ENCODE assay signal across 20 cellular contexts in the genomic region with DNA sequence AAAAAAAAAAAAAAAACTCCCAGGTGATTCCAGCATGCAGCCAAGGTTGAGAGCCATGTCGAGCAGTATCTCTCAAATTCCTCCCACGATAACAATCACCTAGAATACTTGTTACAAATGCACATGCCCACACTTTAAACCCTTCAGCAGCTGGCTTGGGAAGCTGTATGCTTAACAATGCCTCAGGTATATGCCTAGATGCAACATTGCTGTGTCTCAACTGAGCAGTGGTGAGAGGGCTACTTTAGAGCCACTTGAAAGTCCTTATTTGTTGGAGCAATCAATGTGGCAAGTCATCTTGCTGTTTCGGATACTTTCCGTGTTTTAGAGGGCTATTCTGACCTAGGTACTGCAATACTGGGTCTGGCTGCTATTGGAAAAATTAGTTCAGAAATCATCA.
DNase-seq lines count a peak whose midpoint lies in the region; ATAC-seq and TF ChIP-seq lines count a peak whose summit lies in the region.
"Had no signal": no experiment of that assay in that cellular context is flagged by ENCODE, and none has a peak within 500 bp of the region (broad histone marks: within the 10 kb centered on the region; RNA-seq: fewer than 3 reads in every experiment).

No MANE protein-coding gene starts in this region.

- no peaks in the 10 kb centered on the region for H3K79me2 ChIP-seq in GM23338 (replicated peaks; ENCODE audit: insufficient read depth)

- CTCF ChIA-PET in activated CD4-positive, alpha-beta T cell treated with anti-CD3 and anti-CD28 coated beads for 36 hours (lab: Charles Lee) = interaction anchor here (0.8 to 1.2 kb wide), 3 partner anchors 9 to 45 kb away, joined by 3 to 5 read pairs (median 3); no protein-coding TSS in a partner anchor
- CTCF ChIA-PET in activated CD4-positive, alpha-beta T cell treated with anti-CD3 and anti-CD28 coated beads, Interleukin-2, amount 10 ng/mL, durations not matched to agents 7 days and 5 days (lab: Charles Lee) = interaction anchor here (0.9 kb wide), 1 partner anchor 9 kb away, joined by 3 read pairs; no protein-coding TSS in a partner anchor
- CTCF ChIA-PET in activated CD4-positive, alpha-beta memory T cell treated with anti-CD3 and anti-CD28 coated beads for 36 hours (lab: Charles Lee) = interaction anchor here (0.7 to 1.6 kb wide), 4 partner anchors 11 to 48 kb away, joined by 3 to 4 read pairs (median 3); no protein-coding TSS in a partner anchor

- H3K4me1 ChIP-seq in GM23338 (ENCODE audit: insufficient read depth) (no peaks in the 10 kb centered on the region), lung (ENCODE audit: control insufficient read depth in 2 of 2, insufficient read depth in 2 of 2, low read length in 2 of 2) (peaks cover 2 to 15% of the 10 kb centered on the region in 2 donors)
- H3K4me1 ChIP-seq: breast epithelium had no signal

- H3K4me2 ChIP-seq in GM23338 = no peak overlapping the region
- H3K4me2 ChIP-seq: A549 had no signal

- peaks cover 88% of the 10 kb centered on the region for H3K4me1 Mint-ChIP-seq in activated CD4-positive, alpha-beta T cell treated with anti-CD3 and anti-CD28 coated beads for 36 hours
- peaks cover 69% of the 10 kb centered on the region for H3K4me1 Mint-ChIP-seq in activated CD4-positive, alpha-beta T cell treated with anti-CD3 and anti-CD28 coated beads, Interleukin-2, amount 10 ng/mL, durations not matched to agents 7 days and 5 days
- H3K4me1 Mint-ChIP-seq in GM23338 = peaks cover 14% of the 10 kb centered on the region; the same call in 1 of the 3 replicates
- H3K4me1 Mint-ChIP-seq in activated CD4-positive, alpha-beta memory T cell treated with anti-CD3 and anti-CD28 coated beads for 36 hours (ENCODE audit: low read depth) = peaks cover 87% of the 10 kb centered on the region
- H3K4me1 Mint-ChIP-seq: stimulated activated memory B cell treated with anti-CD40 and anti-IgM and Interleukin-4, amounts not matched to agents 10 μg/mL and 1 μg/mL and 100 μg/mL, for 72 hours had no signal

- no peak for ATAC-seq in activated CD4-positive, alpha-beta T cell treated with anti-CD3 and anti-CD28 coated beads for 36 hours
- ATAC-seq in GM23338 (peak; percentile 40; the same call in 1 of the 3 replicates), lung (ENCODE audit: insufficient read depth, low FRiP score) (peak; percentile 51), GM19023 (IDR thresholded peaks at IDR 0.05; ENCODE audit: unreplicated experiment) (no peak)
- ATAC-seq: A549; activated CD4-positive, CD25-positive, alpha-beta regulatory T cell treated with anti-CD3 and anti-CD28 coated beads, Interleukin-2, amount 50 U/mL, for 24 hours; stimulated activated memory B cell treated with anti-CD40 and anti-IgM and Interleukin-4, amounts not matched to agents 10 μg/mL and 1 μg/mL and 100 μg/mL, for 72 hours had no signal

- TF ChIP-seq CTCF in GM23338 (conservative IDR thresholded peaks at IDR 0.05; ENCODE audit: low read depth in 2 of 2) (no peak), lung (IDR thresholded peaks at IDR 0.05; ENCODE audit: control extremely low read depth, extremely low read depth) (no peak)

- H3K27ac Mint-ChIP-seq in activated CD4-positive, alpha-beta T cell treated with anti-CD3 and anti-CD28 coated beads for 36 hours = peak overlapping the region; percentile 66
- H3K27ac Mint-ChIP-seq in activated CD4-positive, alpha-beta T cell treated with anti-CD3 and anti-CD28 coated beads, Interleukin-2, amount 10 ng/mL, durations not matched to agents 7 days and 5 days = no peak overlapping the region
- no peak overlapping the region for H3K27ac Mint-ChIP-seq in GM23338
- peak overlapping the region; percentile 79 for H3K27ac Mint-ChIP-seq in activated CD4-positive, alpha-beta memory T cell treated with anti-CD3 and anti-CD28 coated beads for 36 hours
- H3K27ac Mint-ChIP-seq: stimulated activated memory B cell treated with anti-CD40 and anti-IgM and Interleukin-4, amounts not matched to agents 10 μg/mL and 1 μg/mL and 100 μg/mL, for 72 hours had no signal

- no peaks in the 10 kb centered on the region for H3K27me3 Mint-ChIP-seq in activated CD4-positive, alpha-beta T cell treated with anti-CD3 and anti-CD28 coated beads for 36 hours
- H3K27me3 Mint-ChIP-seq in activated CD4-positive, alpha-beta T cell treated with anti-CD3 and anti-CD28 coated beads, Interleukin-2, amount 10 ng/mL, durations not matched to agents 7 days and 5 days = no peaks in the 10 kb centered on the region
- no peaks in the 10 kb centered on the region for H3K27me3 Mint-ChIP-seq in GM23338 (ENCODE audit: insufficient read depth, low read depth, poor library complexity)
- H3K27me3 Mint-ChIP-seq in activated CD4-positive, alpha-beta memory T cell treated with anti-CD3 and anti-CD28 coated beads for 36 hours = no peaks in the 10 kb centered on the region
- H3K27me3 Mint-ChIP-seq: stimulated activated memory B cell treated with anti-CD40 and anti-IgM and Interleukin-4, amounts not matched to agents 10 μg/mL and 1 μg/mL and 100 μg/mL, for 72 hours had no signal

- no peak overlapping the region for H3K4me3 ChIP-seq in GM23338
- no peak overlapping the region for H3K4me3 ChIP-seq in lung
- H3K4me3 ChIP-seq: A549, breast epithelium, transverse colon had no signal

- no peaks in the 10 kb centered on the region for H3K9me3 ChIP-seq in lung (ENCODE audit: control insufficient read depth in 2 of 2, insufficient read depth in 1 of 2, low read length in 1 of 2)
- H3K9me3 ChIP-seq: A549, breast epithelium, transverse colon had no signal

- H3K27ac ChIP-seq in GM23338 (ENCODE audit: low read depth) = no peak overlapping the region
- H3K27ac ChIP-seq in lung (ENCODE audit: low read depth in 1 of 2, low read length in 1 of 2) = no peak overlapping the region
- H3K27ac ChIP-seq: A549, breast epithelium, C4-2B, transverse colon had no signal

- no peaks in the 10 kb centered on the region for H3F3A ChIP-seq in GM23338 (replicated peaks; ENCODE audit: low read depth)

- no peak overlapping the region for H3K4me3 Mint-ChIP-seq in activated CD4-positive, alpha-beta T cell treated with anti-CD3 and anti-CD28 coated beads for 36 hours
- no peak overlapping the region for H3K4me3 Mint-ChIP-seq in activated CD4-positive, alpha-beta T cell treated with anti-CD3 and anti-CD28 coated beads, Interleukin-2, amount 10 ng/mL, durations not matched to agents 7 days and 5 days
- H3K4me3 Mint-ChIP-seq in GM23338 = no peak overlapping the region
- peak overlapping the region; percentile 14 for H3K4me3 Mint-ChIP-seq in activated CD4-positive, alpha-beta memory T cell treated with anti-CD3 and anti-CD28 coated beads for 36 hours
- H3K4me3 Mint-ChIP-seq: stimulated activated memory B cell treated with anti-CD40 and anti-IgM and Interleukin-4, amounts not matched to agents 10 μg/mL and 1 μg/mL and 100 μg/mL, for 72 hours had no signal

- DNase-seq in activated CD4-positive, alpha-beta T cell treated with anti-CD3 and anti-CD28 coated beads for 36 hours = no peak
- no peak for DNase-seq in activated CD4-positive, alpha-beta T cell treated with anti-CD3 and anti-CD28 coated beads, Interleukin-2, amount 10 ng/mL, durations not matched to agents 7 days and 5 days
- DNase-seq in GM23338 (ENCODE audit: low spot score) (peak; percentile 15), lung (ENCODE audit: low spot score) (peak; percentile 30), NCI-H774 (lab: John Stamatoyannopoulos, UW) (no peak), SIG-M5 treated with dmso at 0.1 percent for 504 hours (lab: John Stamatoyannopoulos, UW; ENCODE audit: unreplicated experiment) (no peak)
- DNase-seq in activated CD4-positive, alpha-beta memory T cell treated with anti-CD3 and anti-CD28 coated beads for 36 hours = no peak
- DNase-seq: dermis blood vessel endothelial cell; DMS79; foreskin fibroblast; NCI-H1105 treated with DMSO at 0.1 percent for 48 hours; SHP77; stimulated activated CD4-positive, alpha-beta T cell treated with anti-CD3 and anti-CD28 coated beads, Interleukin-12 subunit alpha, Interleukin-12 subunit beta, amount 100 ng/mL, for 4 hours; transverse colon had no signal

- no peaks in the 10 kb centered on the region for H4K20me1 ChIP-seq in GM23338 (replicated peaks; ENCODE audit: insufficient read depth)

- no peaks in the 10 kb centered on the region for H3K9me2 ChIP-seq in GM23338 (ENCODE audit: insufficient read depth)

- peaks cover 10% of the 10 kb centered on the region for H3K9me3 Mint-ChIP-seq in activated CD4-positive, alpha-beta T cell treated with anti-CD3 and anti-CD28 coated beads for 36 hours (ENCODE audit: low read depth)
- H3K9me3 Mint-ChIP-seq in activated CD4-positive, alpha-beta T cell treated with anti-CD3 and anti-CD28 coated beads, Interleukin-2, amount 10 ng/mL, durations not matched to agents 7 days and 5 days = peaks cover 14% of the 10 kb centered on the region
- no peaks in the 10 kb centered on the region for H3K9me3 Mint-ChIP-seq in GM23338
- H3K9me3 Mint-ChIP-seq in activated CD4-positive, alpha-beta memory T cell treated with anti-CD3 and anti-CD28 coated beads for 36 hours = peaks cover 7% of the 10 kb centered on the region

- POLR2A ChIA-PET in activated CD4-positive, alpha-beta T cell treated with anti-CD3 and anti-CD28 coated beads for 36 hours (lab: Charles Lee) = interaction anchor here (1.2 kb wide), 1 partner anchor 48 kb away, joined by 3 read pairs; no protein-coding TSS in a partner anchor
- POLR2A ChIA-PET in activated CD4-positive, alpha-beta T cell treated with anti-CD3 and anti-CD28 coated beads, Interleukin-2, amount 10 ng/mL, durations not matched to agents 7 days and 5 days (lab: Charles Lee) = no interaction called here
- POLR2A ChIA-PET in activated CD4-positive, alpha-beta memory T cell treated with anti-CD3 and anti-CD28 coated beads for 36 hours (lab: Charles Lee) = interaction anchor here (0.9 kb wide), 1 partner anchor 29 kb away, joined by 4 read pairs; no protein-coding TSS in a partner anchor

- H3K27me3 ChIP-seq in GM23338 (ENCODE audit: insufficient read depth) (no peaks in the 10 kb centered on the region), lung (ENCODE audit: control insufficient read depth, insufficient read depth) (no peaks in the 10 kb centered on the region)
- H3K27me3 ChIP-seq: breast epithelium, transverse colon had no signal

- H3K36me3 ChIP-seq in GM23338 (ENCODE audit: insufficient read depth) (no peaks in the 10 kb centered on the region), lung (ENCODE audit: control insufficient read depth in 2 of 2, insufficient read depth in 2 of 2, low read length in 2 of 2) (no peaks in the 10 kb centered on the region)
- H3K36me3 ChIP-seq: breast epithelium, transverse colon had no signal

- H3K36me3 Mint-ChIP-seq in activated CD4-positive, alpha-beta T cell treated with anti-CD3 and anti-CD28 coated beads for 36 hours (ENCODE audit: low read depth) = peaks cover 45% of the 10 kb centered on the region
- peaks cover 50% of the 10 kb centered on the region for H3K36me3 Mint-ChIP-seq in activated CD4-positive, alpha-beta T cell treated with anti-CD3 and anti-CD28 coated beads, Interleukin-2, amount 10 ng/mL, durations not matched to agents 7 days and 5 days (ENCODE audit: low read depth)
- no peaks in the 10 kb centered on the region for H3K36me3 Mint-ChIP-seq in GM23338 (ENCODE audit: low read depth)
- H3K36me3 Mint-ChIP-seq in activated CD4-positive, alpha-beta memory T cell treated with anti-CD3 and anti-CD28 coated beads for 36 hours = peaks cover 15% of the 10 kb centered on the region
- H3K36me3 Mint-ChIP-seq: stimulated activated memory B cell treated with anti-CD40 and anti-IgM and Interleukin-4, amounts not matched to agents 10 μg/mL and 1 μg/mL and 100 μg/mL, for 72 hours had no signal

- no peak overlapping the region for H2AFZ ChIP-seq in GM23338

- WGBS in lung, 2 donors = 69 to 79% methylated on average over 4 of the region's 4 CpGs

- intact Hi-C loops in activated CD4-positive, alpha-beta T cell treated with anti-CD3 and anti-CD28 coated beads for 36 hours (cut with DNase I, micrococcal nuclease) = loop anchor here (1.0 to 5.0 kb wide), 3 partner anchors 9 to 194 kb away; no protein-coding TSS in a partner anchor
- intact Hi-C loops in activated CD4-positive, alpha-beta memory T cell treated with anti-CD3 and anti-CD28 coated beads for 36 hours (cut with micrococcal nuclease) = loop anchor here (1.0 to 5.0 kb wide), 2 partner anchors 9 to 354 kb away; no protein-coding TSS in a partner anchor

Comparison
In these comparisons a context has a peak if more than half of its experiments do, and no peak if none do; other contexts are left out.
1. H3K27ac Mint-ChIP-seq: peak in activated CD4-positive, alpha-beta T cell treated with anti-CD3 and anti-CD28 coated beads for 36 hours (single experiment) and activated CD4-positive, alpha-beta memory T cell treated with anti-CD3 and anti-CD28 coated beads for 36 hours (single experiment); none in activated CD4-positive, alpha-beta T cell treated with anti-CD3 and anti-CD28 coated beads, Interleukin-2, amount 10 ng/mL, durations not matched to agents 7 days and 5 days (single experiment) and GM23338 (single experiment).
2. ATAC-seq: peak in GM23338 (single experiment) and lung (single experiment); none in activated CD4-positive, alpha-beta T cell treated with anti-CD3 and anti-CD28 coated beads for 36 hours (single experiment) and GM19023 (single experiment).
3. DNase-seq: peak in GM23338 (single experiment) and lung (single experiment); none in activated CD4-positive, alpha-beta T cell treated with anti-CD3 and anti-CD28 coated beads for 36 hours (single experiment), activated CD4-positive, alpha-beta T cell treated with anti-CD3 and anti-CD28 coated beads, Interleukin-2, amount 10 ng/mL, durations not matched to agents 7 days and 5 days (single experiment), activated CD4-positive, alpha-beta memory T cell treated with anti-CD3 and anti-CD28 coated beads for 36 hours (single experiment), NCI-H774 (single experiment) and SIG-M5 treated with dmso at 0.1 percent for 504 hours (single experiment).